ENCODE assay signal across 2 cellular contexts in the genomic region with DNA sequence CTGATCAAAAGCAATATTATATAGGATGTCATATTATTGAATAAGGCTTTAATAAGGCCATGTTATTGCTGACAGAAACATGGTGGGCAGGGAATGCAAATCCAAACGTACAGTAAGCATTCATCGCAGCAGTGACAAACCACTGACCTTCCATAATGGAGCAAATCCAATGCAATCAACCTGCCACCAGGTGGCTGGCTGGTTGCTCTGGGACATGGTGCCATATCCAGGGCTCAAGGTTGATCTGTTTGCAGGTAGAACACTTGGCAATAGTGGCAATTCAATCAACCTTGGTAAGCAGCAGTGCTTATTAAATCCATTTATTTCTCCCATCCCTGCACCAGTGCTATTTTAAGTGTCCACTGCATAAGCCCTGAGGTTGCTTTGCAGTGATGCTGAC.
A peak's percentile ranks its signal among the peaks of the same experiment; 100 is the strongest.
TF ChIP-seq lines count a peak whose summit lies in the region.

No MANE protein-coding gene starts in this region.

TF ChIP-seq in HepG2, 621 proteins besides CTCF, POLR2A, EP300 and RAD21 (continued from another document):
- TF ChIP-seq, protein P1, sequence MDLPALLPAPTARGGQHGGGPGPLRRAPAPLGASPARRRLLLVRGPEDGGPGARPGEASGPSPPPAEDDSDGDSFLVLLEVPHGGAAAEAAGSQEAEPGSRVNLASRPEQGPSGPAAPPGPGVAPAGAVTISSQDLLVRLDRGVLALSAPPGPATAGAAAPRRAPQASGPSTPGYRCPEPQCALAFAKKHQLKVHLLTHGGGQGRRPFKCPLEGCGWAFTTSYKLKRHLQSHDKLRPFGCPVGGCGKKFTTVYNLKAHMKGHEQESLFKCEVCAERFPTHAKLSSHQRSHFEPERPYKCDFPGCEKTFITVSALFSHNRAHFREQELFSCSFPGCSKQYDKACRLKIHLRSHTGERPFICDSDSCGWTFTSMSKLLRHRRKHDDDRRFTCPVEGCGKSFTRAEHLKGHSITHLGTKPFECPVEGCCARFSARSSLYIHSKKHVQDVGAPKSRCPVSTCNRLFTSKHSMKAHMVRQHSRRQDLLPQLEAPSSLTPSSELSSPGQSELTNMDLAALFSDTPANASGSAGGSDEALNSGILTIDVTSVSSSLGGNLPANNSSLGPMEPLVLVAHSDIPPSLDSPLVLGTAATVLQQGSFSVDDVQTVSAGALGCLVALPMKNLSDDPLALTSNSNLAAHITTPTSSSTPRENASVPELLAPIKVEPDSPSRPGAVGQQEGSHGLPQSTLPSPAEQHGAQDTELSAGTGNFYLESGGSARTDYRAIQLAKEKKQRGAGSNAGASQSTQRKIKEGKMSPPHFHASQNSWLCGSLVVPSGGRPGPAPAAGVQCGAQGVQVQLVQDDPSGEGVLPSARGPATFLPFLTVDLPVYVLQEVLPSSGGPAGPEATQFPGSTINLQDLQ (CRISPR knock-in tag; IDR thresholded peaks at IDR 0.05): no peak
- TF ChIP-seq ZNF468 (CRISPR knock-in tag; IDR thresholded peaks at IDR 0.05): no peak
- TF ChIP-seq, protein P2, sequence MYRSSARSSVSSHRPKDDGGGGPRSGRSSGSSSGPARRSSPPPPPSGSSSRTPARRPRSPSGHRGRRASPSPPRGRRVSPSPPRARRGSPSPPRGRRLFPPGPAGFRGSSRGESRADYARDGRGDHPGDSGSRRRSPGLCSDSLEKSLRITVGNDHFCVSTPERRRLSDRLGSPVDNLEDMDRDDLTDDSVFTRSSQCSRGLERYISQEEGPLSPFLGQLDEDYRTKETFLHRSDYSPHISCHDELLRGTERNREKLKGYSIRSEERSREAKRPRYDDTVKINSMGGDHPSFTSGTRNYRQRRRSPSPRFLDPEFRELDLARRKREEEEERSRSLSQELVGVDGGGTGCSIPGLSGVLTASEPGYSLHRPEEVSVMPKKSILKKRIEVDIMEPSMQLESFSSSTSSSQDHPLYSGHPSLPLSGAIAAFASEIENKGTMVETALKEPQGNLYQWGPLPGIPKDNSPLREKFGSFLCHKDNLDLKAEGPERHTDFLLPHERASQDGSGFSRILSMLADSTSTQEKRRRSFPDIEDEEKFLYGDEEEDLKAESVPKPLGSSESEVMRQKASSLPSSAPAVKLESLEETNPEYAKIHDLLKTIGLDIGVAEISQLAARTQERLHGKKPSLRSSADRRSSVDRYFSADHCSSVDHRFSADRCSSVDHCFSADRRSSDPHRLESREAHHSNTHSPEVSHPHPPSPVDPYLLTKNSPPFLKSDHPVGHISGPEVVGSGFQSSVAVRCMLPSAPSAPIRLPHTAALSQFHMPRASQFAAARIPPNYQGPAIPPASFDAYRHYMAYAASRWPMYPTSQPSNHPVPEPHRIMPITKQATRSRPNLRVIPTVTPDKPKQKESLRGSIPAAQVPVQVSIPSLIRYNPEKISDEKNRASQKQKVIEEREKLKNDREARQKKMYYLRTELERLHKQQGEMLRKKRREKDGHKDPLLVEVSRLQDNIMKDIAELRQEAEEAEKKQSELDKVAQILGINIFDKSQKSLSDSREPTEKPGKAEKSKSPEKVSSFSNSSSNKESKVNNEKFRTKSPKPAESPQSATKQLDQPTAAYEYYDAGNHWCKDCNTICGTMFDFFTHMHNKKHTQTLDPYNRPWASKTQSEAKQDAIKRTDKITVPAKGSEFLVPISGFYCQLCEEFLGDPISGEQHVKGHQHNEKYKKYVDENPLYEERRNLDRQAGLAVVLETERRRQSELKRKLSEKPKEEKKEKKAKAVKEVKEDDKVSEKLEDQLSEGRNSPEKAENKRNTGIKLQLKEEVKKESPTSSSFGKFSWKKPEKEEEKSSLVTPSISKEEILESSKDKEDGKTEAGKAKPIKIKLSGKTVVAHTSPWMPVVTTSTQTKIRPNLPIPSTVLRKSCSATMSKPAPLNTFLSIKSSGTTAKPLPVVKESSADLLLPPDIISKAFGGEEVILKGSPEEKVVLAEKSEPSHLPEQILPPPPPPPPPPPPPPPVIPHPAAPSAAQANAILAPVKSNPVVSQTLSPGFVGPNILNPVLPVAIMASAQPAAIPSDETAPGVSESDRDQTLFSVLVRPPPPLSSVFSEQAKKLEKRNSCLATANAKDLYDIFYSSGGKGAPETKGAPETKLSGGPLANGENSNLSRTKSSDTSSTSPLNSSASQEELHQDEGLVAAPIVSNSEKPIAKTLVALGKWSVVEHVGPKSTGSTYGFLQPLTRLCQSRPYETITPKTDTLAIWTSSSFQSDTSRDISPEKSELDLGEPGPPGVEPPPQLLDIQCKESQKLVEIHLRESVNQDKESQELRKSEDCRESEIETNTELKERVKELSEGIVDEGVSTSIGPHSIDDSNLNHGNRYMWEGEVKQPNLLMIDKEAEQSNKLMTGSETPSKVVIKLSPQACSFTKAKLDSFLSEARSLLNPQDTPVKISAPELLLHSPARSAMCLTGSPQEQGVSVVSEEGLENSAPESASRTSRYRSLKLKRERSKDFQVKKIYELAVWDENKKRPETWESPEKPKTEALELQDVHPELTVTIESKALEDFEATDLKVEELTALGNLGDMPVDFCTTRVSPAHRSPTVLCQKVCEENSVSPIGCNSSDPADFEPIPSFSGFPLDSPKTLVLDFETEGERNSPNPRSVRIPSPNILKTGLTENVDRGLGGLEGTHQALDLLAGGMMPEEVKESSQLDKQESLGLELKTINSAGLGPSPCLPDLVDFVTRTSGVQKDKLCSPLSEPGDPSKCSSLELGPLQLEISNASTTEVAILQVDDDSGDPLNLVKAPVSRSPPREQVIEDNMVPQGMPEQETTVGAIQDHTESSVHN (CRISPR knock-in tag; IDR thresholded peaks at IDR 0.05): no peak
- TF ChIP-seq MATR3 (CRISPR knock-in tag; IDR thresholded peaks at IDR 0.05): no peak
- TF ChIP-seq SALL2 (CRISPR knock-in tag; IDR thresholded peaks at IDR 0.05): no peak
- peak; percentile 15; the same call in 1 of the 2 replicates for TF ChIP-seq STAG1 (CRISPR knock-in tag; IDR thresholded peaks at IDR 0.05)

TF ChIP-seq in H1, 55 proteins besides CTCF, POLR2A, EP300 and RAD21 (continued from another document):
- TF ChIP-seq, protein P3, sequence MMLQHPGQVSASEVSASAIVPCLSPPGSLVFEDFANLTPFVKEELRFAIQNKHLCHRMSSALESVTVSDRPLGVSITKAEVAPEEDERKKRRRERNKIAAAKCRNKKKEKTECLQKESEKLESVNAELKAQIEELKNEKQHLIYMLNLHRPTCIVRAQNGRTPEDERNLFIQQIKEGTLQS (IDR thresholded peaks at IDR 0.05; ENCODE audit: insufficient read depth, low read depth, low read length): no peak
